1 cellular context compared by ENCODE assay signal in the genomic region with DNA sequence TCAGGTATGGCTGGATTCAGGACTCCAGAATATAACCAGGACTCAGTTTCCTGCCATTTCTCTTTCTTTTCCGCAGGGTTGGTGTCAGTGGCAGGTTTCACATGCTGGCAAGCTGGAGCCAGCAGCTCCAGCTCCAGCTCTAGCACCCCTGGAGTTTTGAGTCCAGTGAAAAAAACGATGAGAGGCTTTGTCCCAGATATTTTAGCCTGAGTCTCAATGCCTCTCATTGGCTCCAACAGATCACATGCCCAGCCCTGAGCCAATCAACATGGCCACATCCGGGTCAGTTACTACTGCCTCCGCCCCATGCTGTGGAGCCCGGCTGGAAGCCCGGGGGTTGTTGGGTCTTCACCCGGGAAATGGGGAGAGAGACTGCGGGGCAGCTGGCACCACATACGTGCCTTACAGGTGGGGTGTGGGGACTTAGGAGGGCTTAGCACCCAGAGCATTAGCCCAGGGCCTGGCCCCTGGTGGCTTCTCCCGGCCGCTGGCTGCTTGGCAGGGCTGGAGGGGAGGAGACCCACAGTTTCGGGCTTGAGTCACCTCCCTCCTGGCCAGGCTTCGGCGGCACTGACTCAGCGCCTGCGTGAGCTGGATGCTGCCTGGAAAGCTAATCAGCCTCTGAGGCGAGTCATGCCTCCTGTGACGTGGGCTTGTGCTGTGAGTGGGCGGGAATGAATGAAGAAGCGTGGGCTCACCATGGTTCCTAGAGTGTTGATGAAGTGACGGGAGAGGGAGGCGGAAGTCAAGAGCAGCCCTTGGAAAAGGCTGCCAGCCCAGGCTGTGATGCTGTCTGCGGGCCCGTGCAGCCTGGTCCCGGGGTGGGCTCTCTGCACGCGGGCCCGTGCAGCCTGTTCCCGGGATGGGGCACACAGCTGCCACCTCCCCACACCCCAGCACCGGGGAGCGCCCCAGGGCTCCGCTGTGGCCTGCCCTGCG.
TF ChIP-seq lines count a peak whose summit lies in the region.

No MANE protein-coding gene starts in this region.

TF ChIP-seq in HepG2, 621 proteins besides CTCF, POLR2A, EP300 and RAD21 (continued from another document and continues in another):
- TF ChIP-seq, protein P1, sequence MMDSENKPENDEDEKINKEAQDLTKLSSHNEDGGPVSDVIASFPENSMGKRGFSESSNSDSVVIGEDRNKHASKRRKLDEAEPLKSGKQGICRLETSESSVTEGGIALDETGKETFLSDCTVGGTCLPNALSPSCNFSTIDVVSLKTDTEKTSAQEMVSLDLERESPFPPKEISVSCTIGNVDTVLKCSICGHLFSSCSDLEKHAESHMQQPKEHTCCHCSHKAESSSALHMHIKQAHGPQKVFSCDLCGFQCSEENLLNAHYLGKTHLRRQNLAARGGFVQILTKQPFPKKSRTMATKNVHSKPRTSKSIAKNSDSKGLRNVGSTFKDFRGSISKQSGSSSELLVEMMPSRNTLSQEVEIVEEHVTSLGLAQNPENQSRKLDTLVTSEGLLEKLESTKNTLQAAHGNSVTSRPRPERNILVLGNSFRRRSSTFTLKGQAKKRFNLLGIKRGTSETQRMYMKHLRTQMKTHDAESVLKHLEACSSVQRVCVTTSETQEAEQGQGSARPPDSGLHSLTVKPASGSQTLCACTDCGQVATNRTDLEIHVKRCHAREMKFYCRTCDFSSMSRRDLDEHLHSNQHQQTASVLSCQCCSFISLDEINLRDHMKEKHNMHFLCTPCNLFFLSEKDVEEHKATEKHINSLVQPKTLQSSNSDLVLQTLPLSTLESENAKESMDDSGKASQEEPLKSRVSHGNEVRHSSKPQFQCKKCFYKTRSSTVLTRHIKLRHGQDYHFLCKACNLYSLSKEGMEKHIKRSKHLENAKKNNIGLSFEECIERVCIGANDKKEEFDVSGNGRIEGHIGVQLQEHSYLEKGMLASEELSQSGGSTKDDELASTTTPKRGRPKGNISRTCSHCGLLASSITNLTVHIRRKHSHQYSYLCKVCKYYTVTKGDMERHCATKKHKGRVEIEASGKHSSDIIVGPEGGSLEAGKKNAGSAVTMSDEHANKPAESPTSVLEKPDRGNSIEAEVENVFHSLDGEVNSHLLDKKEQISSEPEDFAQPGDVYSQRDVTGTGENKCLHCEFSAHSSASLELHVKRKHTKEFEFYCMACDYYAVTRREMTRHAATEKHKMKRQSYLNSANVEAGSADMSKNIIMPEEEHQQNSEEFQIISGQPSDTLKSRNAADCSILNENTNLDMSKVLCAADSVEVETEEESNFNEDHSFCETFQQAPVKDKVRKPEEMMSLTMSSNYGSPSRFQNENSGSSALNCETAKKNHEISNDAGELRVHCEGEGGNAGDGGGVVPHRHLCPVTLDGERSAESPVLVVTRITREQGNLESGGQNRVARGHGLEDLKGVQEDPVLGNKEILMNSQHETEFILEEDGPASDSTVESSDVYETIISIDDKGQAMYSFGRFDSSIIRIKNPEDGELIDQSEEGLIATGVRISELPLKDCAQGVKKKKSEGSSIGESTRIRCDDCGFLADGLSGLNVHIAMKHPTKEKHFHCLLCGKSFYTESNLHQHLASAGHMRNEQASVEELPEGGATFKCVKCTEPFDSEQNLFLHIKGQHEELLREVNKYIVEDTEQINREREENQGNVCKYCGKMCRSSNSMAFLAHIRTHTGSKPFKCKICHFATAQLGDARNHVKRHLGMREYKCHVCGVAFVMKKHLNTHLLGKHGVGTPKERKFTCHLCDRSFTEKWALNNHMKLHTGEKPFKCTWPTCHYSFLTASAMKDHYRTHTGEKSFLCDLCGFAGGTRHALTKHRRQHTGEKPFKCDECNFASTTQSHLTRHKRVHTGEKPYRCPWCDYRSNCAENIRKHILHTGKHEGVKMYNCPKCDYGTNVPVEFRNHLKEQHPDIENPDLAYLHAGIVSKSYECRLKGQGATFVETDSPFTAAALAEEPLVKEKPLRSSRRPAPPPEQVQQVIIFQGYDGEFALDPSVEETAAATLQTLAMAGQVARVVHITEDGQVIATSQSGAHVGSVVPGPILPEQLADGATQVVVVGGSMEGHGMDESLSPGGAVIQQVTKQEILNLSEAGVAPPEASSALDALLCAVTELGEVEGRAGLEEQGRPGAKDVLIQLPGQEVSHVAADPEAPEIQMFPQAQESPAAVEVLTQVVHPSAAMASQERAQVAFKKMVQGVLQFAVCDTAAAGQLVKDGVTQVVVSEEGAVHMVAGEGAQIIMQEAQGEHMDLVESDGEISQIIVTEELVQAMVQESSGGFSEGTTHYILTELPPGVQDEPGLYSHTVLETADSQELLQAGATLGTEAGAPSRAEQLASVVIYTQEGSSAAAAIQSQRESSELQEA (CRISPR knock-in tag; IDR thresholded peaks at IDR 0.05; ENCODE audit: not compliant biosample characterization) = no peak
- TF ChIP-seq SP5 (CRISPR knock-in tag; IDR thresholded peaks at IDR 0.05; ENCODE audit: borderline replicate concordance, low read depth) (no peak; the same call in 1 of the 2 replicates), ZMYM3 (CRISPR knock-in tag; IDR thresholded peaks at IDR 0.05) (peak; percentile 54; the same call in 1 of the 2 replicates), ZNF570 (CRISPR knock-in tag; IDR thresholded peaks at IDR 0.05; ENCODE audit: borderline replicate concordance) (no peak), IRX3 (CRISPR knock-in tag; IDR thresholded peaks at IDR 0.05; ENCODE audit: borderline replicate concordance, low read depth) (peak; percentile 55; the same call in 1 of the 2 replicates), ZNF766 (CRISPR knock-in tag; IDR thresholded peaks at IDR 0.05; ENCODE audit: borderline replicate concordance) (no peak; the same call in 1 of the 2 replicates), CC2D1A (CRISPR knock-in tag; IDR thresholded peaks at IDR 0.05) (no peak), HNF4A (CRISPR knock-in tag; IDR thresholded peaks at IDR 0.05) (no peak), ZNF468 (CRISPR knock-in tag; IDR thresholded peaks at IDR 0.05) (no peak), SKI (IDR thresholded peaks at IDR 0.05; ENCODE audit: partially characterized antibody) (no peak), SMAD9 (CRISPR knock-in tag; IDR thresholded peaks at IDR 0.05) (no peak), GATA4 (IDR thresholded peaks at IDR 0.05; ENCODE audit: borderline replicate concordance, low read depth) (peak; percentile 33; the same call in 1 of the 2 replicates), SP140L (CRISPR knock-in tag; IDR thresholded peaks at IDR 0.05; ENCODE audit: borderline replicate concordance) (0 out of 2 replicates have a peak, but pooled peaks have one; percentile 36), IKZF1 (IDR thresholded peaks at IDR 0.05) (no peak), ZSCAN12 (CRISPR knock-in tag; IDR thresholded peaks at IDR 0.05) (no peak), ZSCAN29 (CRISPR knock-in tag; conservative IDR thresholded peaks at IDR 0.05) (peak; percentile 66; the same call in 1 of the 2 replicates), ZNF644 (CRISPR knock-in tag; IDR thresholded peaks at IDR 0.05; ENCODE audit: low read depth) (no peak), THAP11 (CRISPR knock-in tag; IDR thresholded peaks at IDR 0.05) (peak; percentile 75), TEAD3 (CRISPR knock-in tag; optimal IDR thresholded peaks at IDR 0.05; ENCODE audit: borderline replicate concordance) (no peak), ZNF205 (CRISPR knock-in tag; IDR thresholded peaks at IDR 0.05) (0 out of 2 replicates have a peak, but pooled peaks have one; percentile 71), NFATC3 (CRISPR knock-in tag; IDR thresholded peaks at IDR 0.05) (no peak), ZFAT (CRISPR knock-in tag; conservative IDR thresholded peaks at IDR 0.05) (no peak), SSRP1 (CRISPR knock-in tag; IDR thresholded peaks at IDR 0.05) (no peak), SUZ12 (IDR thresholded peaks at IDR 0.05; ENCODE audit: low read depth, low read length) (no peak), ZNF547 (CRISPR knock-in tag; IDR thresholded peaks at IDR 0.05) (peak; percentile 63; the same call in 1 of the 2 replicates), MED8 (CRISPR knock-in tag; IDR thresholded peaks at IDR 0.05; ENCODE audit: insufficient replicate concordance) (no peak), ZNF501 (CRISPR knock-in tag; IDR thresholded peaks at IDR 0.05) (peak; percentile 38; the same call in 1 of the 2 replicates), ZNF350 (CRISPR knock-in tag; IDR thresholded peaks at IDR 0.05; ENCODE audit: borderline replicate concordance, low read depth) (peak; percentile 85; the same call in 1 of the 2 replicates), NR2F6 (IDR thresholded peaks at IDR 0.05) (no peak), NR2F6 (CRISPR knock-in tag; IDR thresholded peaks at IDR 0.05) (no peak), DMAP1 (CRISPR knock-in tag; IDR thresholded peaks at IDR 0.05) (peak; percentile 87)
- TF ChIP-seq, protein P2, sequence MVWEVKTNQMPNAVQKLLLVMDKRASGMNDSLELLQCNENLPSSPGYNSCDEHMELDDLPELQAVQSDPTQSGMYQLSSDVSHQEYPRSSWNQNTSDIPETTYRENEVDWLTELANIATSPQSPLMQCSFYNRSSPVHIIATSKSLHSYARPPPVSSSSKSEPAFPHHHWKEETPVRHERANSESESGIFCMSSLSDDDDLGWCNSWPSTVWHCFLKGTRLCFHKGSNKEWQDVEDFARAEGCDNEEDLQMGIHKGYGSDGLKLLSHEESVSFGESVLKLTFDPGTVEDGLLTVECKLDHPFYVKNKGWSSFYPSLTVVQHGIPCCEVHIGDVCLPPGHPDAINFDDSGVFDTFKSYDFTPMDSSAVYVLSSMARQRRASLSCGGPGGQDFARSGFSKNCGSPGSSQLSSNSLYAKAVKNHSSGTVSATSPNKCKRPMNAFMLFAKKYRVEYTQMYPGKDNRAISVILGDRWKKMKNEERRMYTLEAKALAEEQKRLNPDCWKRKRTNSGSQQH (CRISPR knock-in tag; IDR thresholded peaks at IDR 0.05; ENCODE audit: low read depth) = peak; percentile 61; the same call in 1 of the 2 replicates
- TF ChIP-seq, protein P3, sequence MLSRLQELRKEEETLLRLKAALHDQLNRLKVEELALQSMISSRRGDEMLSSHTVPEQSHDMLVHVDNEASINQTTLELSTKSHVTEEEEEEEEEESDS (CRISPR knock-in tag; IDR thresholded peaks at IDR 0.05; ENCODE audit: borderline replicate concordance) = 0 out of 2 replicates have a peak, but pooled peaks have one; percentile 40
- TF ChIP-seq, protein P4, sequence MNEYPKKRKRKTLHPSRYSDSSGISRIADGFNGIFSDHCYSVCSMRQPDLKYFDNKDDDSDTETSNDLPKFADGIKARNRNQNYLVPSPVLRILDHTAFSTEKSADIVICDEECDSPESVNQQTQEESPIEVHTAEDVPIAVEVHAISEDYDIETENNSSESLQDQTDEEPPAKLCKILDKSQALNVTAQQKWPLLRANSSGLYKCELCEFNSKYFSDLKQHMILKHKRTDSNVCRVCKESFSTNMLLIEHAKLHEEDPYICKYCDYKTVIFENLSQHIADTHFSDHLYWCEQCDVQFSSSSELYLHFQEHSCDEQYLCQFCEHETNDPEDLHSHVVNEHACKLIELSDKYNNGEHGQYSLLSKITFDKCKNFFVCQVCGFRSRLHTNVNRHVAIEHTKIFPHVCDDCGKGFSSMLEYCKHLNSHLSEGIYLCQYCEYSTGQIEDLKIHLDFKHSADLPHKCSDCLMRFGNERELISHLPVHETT (CRISPR knock-in tag; conservative IDR thresholded peaks at IDR 0.05) = no peak; the same call in 1 of the 2 replicates
- TF ChIP-seq, protein P5, sequence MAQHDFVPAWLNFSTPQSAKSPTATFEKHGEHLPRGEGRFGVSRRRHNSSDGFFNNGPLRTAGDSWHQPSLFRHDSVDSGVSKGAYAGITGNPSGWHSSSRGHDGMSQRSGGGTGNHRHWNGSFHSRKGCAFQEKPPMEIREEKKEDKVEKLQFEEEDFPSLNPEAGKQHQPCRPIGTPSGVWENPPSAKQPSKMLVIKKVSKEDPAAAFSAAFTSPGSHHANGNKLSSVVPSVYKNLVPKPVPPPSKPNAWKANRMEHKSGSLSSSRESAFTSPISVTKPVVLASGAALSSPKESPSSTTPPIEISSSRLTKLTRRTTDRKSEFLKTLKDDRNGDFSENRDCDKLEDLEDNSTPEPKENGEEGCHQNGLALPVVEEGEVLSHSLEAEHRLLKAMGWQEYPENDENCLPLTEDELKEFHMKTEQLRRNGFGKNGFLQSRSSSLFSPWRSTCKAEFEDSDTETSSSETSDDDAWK (CRISPR knock-in tag; IDR thresholded peaks at IDR 0.05) = no peak
- TF ChIP-seq, protein P6, sequence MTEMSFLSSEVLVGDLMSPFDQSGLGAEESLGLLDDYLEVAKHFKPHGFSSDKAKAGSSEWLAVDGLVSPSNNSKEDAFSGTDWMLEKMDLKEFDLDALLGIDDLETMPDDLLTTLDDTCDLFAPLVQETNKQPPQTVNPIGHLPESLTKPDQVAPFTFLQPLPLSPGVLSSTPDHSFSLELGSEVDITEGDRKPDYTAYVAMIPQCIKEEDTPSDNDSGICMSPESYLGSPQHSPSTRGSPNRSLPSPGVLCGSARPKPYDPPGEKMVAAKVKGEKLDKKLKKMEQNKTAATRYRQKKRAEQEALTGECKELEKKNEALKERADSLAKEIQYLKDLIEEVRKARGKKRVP (CRISPR knock-in tag; IDR thresholded peaks at IDR 0.05) = no peak
- TF ChIP-seq, protein P7, sequence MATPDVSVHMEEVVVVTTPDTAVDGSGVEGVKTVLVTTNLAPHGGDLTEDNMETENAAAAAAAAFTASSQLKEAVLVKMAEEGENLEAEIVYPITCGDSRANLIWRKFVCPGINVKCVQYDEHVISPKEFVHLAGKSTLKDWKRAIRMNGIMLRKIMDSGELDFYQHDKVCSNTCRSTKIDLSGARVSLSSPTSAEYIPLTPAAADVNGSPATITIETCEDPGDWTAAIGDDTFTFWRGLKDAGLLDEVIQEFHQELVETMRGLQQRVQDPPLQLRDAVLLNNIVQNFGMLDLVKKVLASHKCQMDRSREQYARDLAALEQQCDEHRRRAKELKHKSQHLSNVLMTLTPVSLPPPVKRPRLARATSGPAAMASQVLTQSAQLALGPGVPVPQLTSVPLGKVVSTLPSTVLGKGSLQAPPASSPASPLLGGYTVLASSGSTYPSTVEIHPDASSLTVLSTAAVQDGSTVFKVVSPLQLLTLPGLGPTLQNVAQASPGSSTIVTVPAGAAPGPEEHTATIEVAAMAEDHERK (CRISPR knock-in tag; IDR thresholded peaks at IDR 0.05; ENCODE audit: low read depth) = no peak
- TF ChIP-seq, protein P8, sequence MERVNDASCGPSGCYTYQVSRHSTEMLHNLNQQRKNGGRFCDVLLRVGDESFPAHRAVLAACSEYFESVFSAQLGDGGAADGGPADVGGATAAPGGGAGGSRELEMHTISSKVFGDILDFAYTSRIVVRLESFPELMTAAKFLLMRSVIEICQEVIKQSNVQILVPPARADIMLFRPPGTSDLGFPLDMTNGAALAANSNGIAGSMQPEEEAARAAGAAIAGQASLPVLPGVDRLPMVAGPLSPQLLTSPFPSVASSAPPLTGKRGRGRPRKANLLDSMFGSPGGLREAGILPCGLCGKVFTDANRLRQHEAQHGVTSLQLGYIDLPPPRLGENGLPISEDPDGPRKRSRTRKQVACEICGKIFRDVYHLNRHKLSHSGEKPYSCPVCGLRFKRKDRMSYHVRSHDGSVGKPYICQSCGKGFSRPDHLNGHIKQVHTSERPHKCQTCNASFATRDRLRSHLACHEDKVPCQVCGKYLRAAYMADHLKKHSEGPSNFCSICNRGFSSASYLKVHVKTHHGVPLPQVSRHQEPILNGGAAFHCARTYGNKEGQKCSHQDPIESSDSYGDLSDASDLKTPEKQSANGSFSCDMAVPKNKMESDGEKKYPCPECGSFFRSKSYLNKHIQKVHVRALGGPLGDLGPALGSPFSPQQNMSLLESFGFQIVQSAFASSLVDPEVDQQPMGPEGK (CRISPR knock-in tag; IDR thresholded peaks at IDR 0.05) = peak; percentile 58
- TF ChIP-seq, protein P9, sequence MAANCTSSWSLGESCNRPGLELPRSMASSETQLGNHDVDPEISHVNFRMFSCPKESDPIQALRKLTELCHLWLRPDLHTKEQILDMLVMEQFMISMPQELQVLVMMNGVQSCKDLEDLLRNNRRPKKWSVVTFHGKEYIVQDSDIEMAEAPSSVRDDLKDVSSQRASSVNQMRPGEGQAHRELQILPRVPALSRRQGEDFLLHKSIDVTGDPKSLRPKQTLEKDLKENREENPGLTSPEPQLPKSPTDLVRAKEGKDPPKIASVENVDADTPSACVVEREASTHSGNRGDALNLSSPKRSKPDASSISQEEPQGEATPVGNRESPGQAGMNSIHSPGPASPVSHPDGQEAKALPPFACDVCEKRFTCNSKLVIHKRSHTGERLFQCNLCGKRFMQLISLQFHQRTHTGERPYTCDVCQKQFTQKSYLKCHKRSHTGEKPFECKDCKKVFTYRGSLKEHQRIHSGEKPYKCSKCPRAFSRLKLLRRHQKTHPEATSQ (CRISPR knock-in tag; IDR thresholded peaks at IDR 0.05; ENCODE audit: borderline replicate concordance) = no peak
